ENCODE assay signal across 10 cellular contexts in genomic region chr2:216014006-216014405, GRCh38. TPM values are rescaled to one million over a fixed set of nuclear protein-coding genes. Genes with fewer than 3 reads are reported as not detected.
A peak's percentile ranks its signal among the peaks of the same experiment; 100 is the strongest.
DNase-seq lines count a peak whose midpoint lies in the region; TF ChIP-seq lines count a peak whose summit lies in the region.
"Had no signal": no experiment of that assay in that cellular context is flagged by ENCODE, and none has a peak within 500 bp of the region (broad histone marks: within the 10 kb centered on the region; RNA-seq: fewer than 3 reads in every experiment).

No MANE protein-coding gene starts in this region.

- H3K9me3 ChIP-seq in BLaER1 (no peaks in the 10 kb centered on the region), HUES48 (ENCODE audit: control insufficient read depth, insufficient read depth, low read length) (no peaks in the 10 kb centered on the region)
- H3K9me3 ChIP-seq: tibial artery had no signal

- peaks cover 49% of the 10 kb centered on the region for H3K4me1 Mint-ChIP-seq in activated naive CD8-positive, alpha-beta T cell treated with anti-CD3 and anti-CD28 coated beads for 36 hours
- peaks cover 17% of the 10 kb centered on the region for H3K4me1 Mint-ChIP-seq in mesothelial cell of epicardium

- H3K4me1 ChIP-seq in BLaER1 (peaks cover 45% of the 10 kb centered on the region), HUES48 (ENCODE audit: control insufficient read depth, insufficient read depth, low read length) (no peaks in the 10 kb centered on the region; the same call in 1 of the 2 replicates)

- no peak overlapping the region for H3K9ac ChIP-seq in BLaER1
- no peak overlapping the region for H3K9ac ChIP-seq in HUES48 (ENCODE audit: low read depth, low read length)

- H3K27ac ChIP-seq in BLaER1 (no peak overlapping the region), HUES48 (ENCODE audit: low read depth, low read length) (no peak overlapping the region), substantia nigra (ENCODE audit: low read depth, low read length, poor library complexity, severe bottlenecking) (no peak overlapping the region)

- no peaks in the 10 kb centered on the region for H3K36me3 ChIP-seq in BLaER1
- no peaks in the 10 kb centered on the region for H3K36me3 ChIP-seq in HUES48 (ENCODE audit: control insufficient read depth, insufficient read depth, low read length)
- H3K36me3 ChIP-seq: tibial artery had no signal

- peaks cover 2% of the 10 kb centered on the region for H3K9me3 Mint-ChIP-seq in activated naive CD8-positive, alpha-beta T cell treated with anti-CD3 and anti-CD28 coated beads for 36 hours
- no peaks in the 10 kb centered on the region for H3K9me3 Mint-ChIP-seq in mesothelial cell of epicardium

- H4K20me1 ChIP-seq in BLaER1, result no peaks in the 10 kb centered on the region

- peak overlapping the region; percentile 12 for H3K4me3 Mint-ChIP-seq in activated naive CD8-positive, alpha-beta T cell treated with anti-CD3 and anti-CD28 coated beads for 36 hours
- peak overlapping the region; percentile 59 for H3K4me3 Mint-ChIP-seq in mesothelial cell of epicardium

- DNase-seq in activated naive CD8-positive, alpha-beta T cell treated with anti-CD3 and anti-CD28 coated beads for 36 hours, result no peak
- DNase-seq in mesothelial cell of epicardium (ENCODE audit: low spot score in 2 of 2, unreplicated experiment in 2 of 2) (no peak), substantia nigra (lab: John Stamatoyannopoulos, UW) (no peak), NCI-H2107 (lab: John Stamatoyannopoulos, UW) (no peak), NCI-H2081 (lab: John Stamatoyannopoulos, UW) (no peak)
- no peak for DNase-seq in stimulated activated naive CD4-positive, alpha-beta T cell (lab: John Stamatoyannopoulos, UW)
- DNase-seq: NCI-H187 treated with DMSO at 0.1 percent for 48 hours had no signal

- H3K27me3 Mint-ChIP-seq in activated naive CD8-positive, alpha-beta T cell treated with anti-CD3 and anti-CD28 coated beads for 36 hours, result no peaks in the 10 kb centered on the region
- H3K27me3 Mint-ChIP-seq in mesothelial cell of epicardium (ENCODE audit: low read depth), result no peaks in the 10 kb centered on the region

- peak overlapping the region; percentile 56 for H3K4me2 ChIP-seq in BLaER1

- no peaks in the 10 kb centered on the region for H3K27me3 ChIP-seq in BLaER1
- H3K27me3 ChIP-seq in HUES48 (ENCODE audit: control insufficient read depth, insufficient read depth, low read length), result no peaks in the 10 kb centered on the region
- H3K27me3 ChIP-seq: tibial artery had no signal

- no peak for TF ChIP-seq CTCF in mesothelial cell of epicardium (IDR thresholded peaks at IDR 0.05; ENCODE audit: unreplicated experiment)

- H3K27ac Mint-ChIP-seq in activated naive CD8-positive, alpha-beta T cell treated with anti-CD3 and anti-CD28 coated beads for 36 hours, result peak overlapping the region; percentile 12
- no peak overlapping the region for H3K27ac Mint-ChIP-seq in mesothelial cell of epicardium

- H3K4me3 ChIP-seq in BLaER1 (peak overlapping the region; percentile 94), HUES48 (ENCODE audit: low read depth, low read length) (peak overlapping the region; percentile 88; the same call in 1 of the 2 replicates)

- H3K36me3 Mint-ChIP-seq in activated naive CD8-positive, alpha-beta T cell treated with anti-CD3 and anti-CD28 coated beads for 36 hours, result peaks cover 12% of the 10 kb centered on the region
- H3K36me3 Mint-ChIP-seq in mesothelial cell of epicardium, result no peaks in the 10 kb centered on the region

RNA-seq across cellular contexts. Expression of gene MREG, which starts 0.7 kb away (rescaled TPM):
- total RNA-seq in activated naive CD8-positive, alpha-beta T cell treated with anti-CD3 and anti-CD28 coated beads for 36 hours, result 10 to 100 TPM; 10.8 to 12.1 TPM
- 11.4 to 12.8 TPM (median 11.9 TPM) in 3 replicates for total RNA-seq in mesothelial cell of epicardium
